In genomic region chr6:38100380-38100779, GRCh38 we compare ENCODE assay signal across 20 cellular contexts.
DNase-seq lines count a peak whose midpoint lies in the region; ATAC-seq and TF ChIP-seq lines count a peak whose summit lies in the region.
"Had no signal": no experiment of that assay in that cellular context is flagged by ENCODE, and none has a peak within 500 bp of the region (broad histone marks: within the 10 kb centered on the region; RNA-seq: fewer than 3 reads in every experiment).

No MANE protein-coding gene starts in this region.

- no peaks in the 10 kb centered on the region for H3K9me3 ChIP-seq in OCI-LY3 (ENCODE audit: insufficient read depth, low read length)

- ATAC-seq in HG02759 (IDR thresholded peaks at IDR 0.05; ENCODE audit: unreplicated experiment), result peak; percentile 58
- ATAC-seq: CD8-positive, alpha-beta T cell; Panc1; T-helper 17 cell had no signal

- H3K27ac ChIP-seq in OCI-LY3 (ENCODE audit: low read length), result no peak overlapping the region

- CTCF ChIA-PET in GM10248 (lab: Yijun Ruan, JAX), result interaction anchor here (1.0 to 3.7 kb wide), 4 partner anchors 12 to 35 kb away, joined by 3 to 13 read pairs (median 3); no protein-coding TSS in a partner anchor

- H3K36me3 ChIP-seq in OCI-LY3 (replicated peaks; ENCODE audit: low read depth, low read length), result no peaks in the 10 kb centered on the region

- TF ChIP-seq CTCF in GM10248 (IDR thresholded peaks at IDR 0.05; ENCODE audit: control extremely low read depth, extremely low read depth, low read depth, missing control alignments) (no peak), GM13977 (IDR thresholded peaks at IDR 0.05; ENCODE audit: extremely low read depth, insufficient read depth, missing control alignments) (no peak), OCI-LY3 (IDR thresholded peaks at IDR 0.05; ENCODE audit: low read depth, low read length) (no peak)

- H4K20me1 ChIP-seq in OCI-LY3 (ENCODE audit: insufficient read depth, low read length), result peaks cover 7% of the 10 kb centered on the region; the same call in 1 of the 2 replicates

- H3K4me1 ChIP-seq in OCI-LY3 (ENCODE audit: low read length), result peaks cover 59% of the 10 kb centered on the region

- POLR2A ChIA-PET in GM10248 (lab: Yijun Ruan, JAX), result no interaction called here

- peak; percentile 59 for DNase-seq in GM10248 (ENCODE audit: extremely low spot score)
- peak; percentile 43 for DNase-seq in GM13977 (ENCODE audit: low spot score)
- no peak for DNase-seq in NCI-H1048 (lab: John Stamatoyannopoulos, UW)
- no peak for DNase-seq in retina
- no peak for DNase-seq in NCI-H524 (lab: John Stamatoyannopoulos, UW)
- DNase-seq: ACHN; CD8-positive, alpha-beta T cell; DND-41; GDM1; Karpas-422; MM.1S; NCI-H1105 treated with DMSO at 0.1 percent for 48 hours; NCI-H187 treated with DMSO at 0.1 percent for 48 hours; NCI-H2171 treated with DMSO at 0.1 percent for 48 hours; NCI-H82; SHP77; T-helper 17 cell had no signal

- H3K27me3 ChIP-seq in OCI-LY3 (ENCODE audit: low read depth, low read length), result no peaks in the 10 kb centered on the region

- no peak overlapping the region for H3K4me3 ChIP-seq in OCI-LY3 (ENCODE audit: low read length)

- no peak overlapping the region for H3K9ac ChIP-seq in OCI-LY3 (ENCODE audit: low read length)

- no peak overlapping the region for H2AFZ ChIP-seq in OCI-LY3 (ENCODE audit: low read depth, low read length)

- H3K4me2 ChIP-seq in OCI-LY3 (ENCODE audit: low read length), result peak overlapping the region; percentile 40

- in situ Hi-C loops in GM13977 (cut with MboI; ENCODE audit: low pct_unique_long_range_greater_than_20kb, low sequenced_read_pairs, unreplicated experiment), result no loop called here

- H3K79me2 ChIP-seq in OCI-LY3 (ENCODE audit: low read length), result no peaks in the 10 kb centered on the region

Comparison
In these comparisons a context has a peak if more than half of its experiments do, and no peak if none do; other contexts are left out.
1. DNase-seq: peak in GM10248 (single experiment) and GM13977 (single experiment); none in NCI-H1048 (single experiment), retina (single experiment) and NCI-H524 (0 of 2).